Comparison of ENCODE assay signal across 4 cellular contexts in genomic region chr4:85175190-85175589, GRCh38.
"Had no signal": no experiment of that assay in that cellular context is flagged by ENCODE, and none has a peak within 500 bp of the region (broad histone marks: within the 10 kb centered on the region; RNA-seq: fewer than 3 reads in every experiment).

No MANE protein-coding gene starts in this region.

- H3K9me3 ChIP-seq: HAP-1 had no signal

- ATAC-seq: GM23338, HCT116 had no signal

- H3K36me3 ChIP-seq: HAP-1 had no signal

- H3K27ac ChIP-seq: GM23248 had no signal

- H3K4me3 ChIP-seq: GM23248, GM23338, HAP-1 had no signal

- H3K4me1 ChIP-seq: HAP-1 had no signal
